In the genomic region with DNA sequence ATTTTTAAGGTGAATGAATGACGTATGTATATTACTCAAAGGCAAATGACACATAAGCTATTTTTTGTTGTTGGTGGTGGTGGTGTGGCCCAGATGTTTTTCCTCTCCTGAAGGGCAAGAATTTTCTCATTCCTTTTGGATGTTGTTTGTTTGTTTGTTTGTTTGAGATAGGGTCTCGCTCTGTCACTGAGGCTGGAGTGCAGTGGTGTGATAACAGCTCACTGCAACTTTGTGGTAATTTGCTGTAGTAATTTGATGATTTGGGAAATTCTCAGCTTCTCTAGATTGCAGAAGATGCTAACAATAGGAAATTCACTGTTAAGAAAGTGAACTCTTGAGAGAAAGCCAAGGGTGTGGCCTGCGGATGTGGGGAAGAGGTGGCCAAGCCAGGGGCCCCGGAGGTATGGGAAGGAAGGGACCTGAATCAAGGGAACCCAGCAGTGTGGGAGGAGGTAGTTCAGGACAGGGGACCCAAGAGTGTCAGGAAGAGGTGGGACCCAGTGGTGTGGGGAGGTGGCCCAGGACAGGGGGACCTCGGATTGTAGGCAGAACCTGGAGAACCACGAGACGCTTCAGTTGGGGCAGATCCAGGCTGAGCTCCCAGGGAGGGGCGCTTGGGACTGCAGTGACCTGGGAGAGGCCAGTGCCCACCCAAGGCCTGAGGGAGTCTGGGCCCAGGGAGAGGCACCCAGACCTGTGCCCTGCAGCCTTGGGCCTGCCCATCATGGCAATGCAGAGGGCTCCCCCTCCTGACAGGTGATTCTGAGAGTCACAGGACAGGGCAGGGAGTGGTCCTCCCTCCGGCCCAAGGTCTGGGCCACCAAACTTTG, we compare ENCODE assay signal across 20 cellular contexts. TPM values are rescaled to one million over a fixed set of nuclear protein-coding genes. Genes with fewer than 3 reads are reported as not detected.
DNase-seq lines count a peak whose midpoint lies in the region; ATAC-seq, FAIRE-seq and TF ChIP-seq lines count a peak whose summit lies in the region.
"Had no signal": no experiment of that assay in that cellular context is flagged by ENCODE, and none has a peak within 500 bp of the region (broad histone marks: within the 10 kb centered on the region; RNA-seq: fewer than 3 reads in every experiment).

No MANE protein-coding gene starts in this region.

- no peak for FAIRE-seq in A549 (lab: Jason Lieb, UNC)

- H3K4me1 ChIP-seq in A549: peaks cover 7% of the 10 kb centered on the region
- no peaks in the 10 kb centered on the region for H3K4me1 ChIP-seq in IMR-90 (ENCODE audit: control insufficient read depth, insufficient read depth, low read length)
- H3K4me1 ChIP-seq in colonic mucosa: peaks cover 7% of the 10 kb centered on the region
- H3K4me1 ChIP-seq in mucosa of descending colon (ENCODE audit: low read depth): peaks cover 11% of the 10 kb centered on the region

- no peak overlapping the region for H3K56ac ChIP-seq in IMR-90 (ENCODE audit: extremely low read depth, insufficient read depth, low read length)

- H3K4me2 ChIP-seq in A549 (no peak overlapping the region), IMR-90 (ENCODE audit: low read depth, low read length) (no peak overlapping the region)

- no peak overlapping the region for H4K91ac ChIP-seq in IMR-90 (ENCODE audit: insufficient read depth, low read depth, low read length)

- TF ChIP-seq RAD21 in A549 (conservative IDR thresholded peaks at IDR 0.05 in 1 of 2, IDR thresholded peaks at IDR 0.05 in 1 of 2) (no peak), IMR-90 (IDR thresholded peaks at IDR 0.05; ENCODE audit: low read length) (no peak)

- no peak overlapping the region for H4K8ac ChIP-seq in IMR-90 (ENCODE audit: low read depth in 2 of 2, low read length in 2 of 2)

- TF ChIP-seq CTCF in A549 (IDR thresholded peaks at IDR 0.05): no peak
- no peak for TF ChIP-seq CTCF in IMR-90 (conservative IDR thresholded peaks at IDR 0.05; ENCODE audit: low read depth, low read length)
- TF ChIP-seq CTCF in colonic mucosa (IDR thresholded peaks at IDR 0.05): no peak
- TF ChIP-seq CTCF in mucosa of descending colon (IDR thresholded peaks at IDR 0.05): no peak

- H2BK15ac ChIP-seq in IMR-90 (ENCODE audit: low read depth, low read length): no peak overlapping the region

- in situ Hi-C loops in IMR-90 (cut with MboI; ENCODE audit: low sequenced_read_pairs): no loop called here

- H4K20me1 ChIP-seq in IMR-90 (ENCODE audit: insufficient read depth, low read length): no peaks in the 10 kb centered on the region; the same call in 1 of the 2 replicates

- H3K79me1 ChIP-seq in IMR-90 (ENCODE audit: low read depth in 1 of 2, low read length in 2 of 2): no peaks in the 10 kb centered on the region

- no peak overlapping the region for H3K4me3 ChIP-seq in A549
- no peak overlapping the region for H3K4me3 ChIP-seq in IMR-90 (ENCODE audit: insufficient read depth, low read depth, low read length)
- no peak overlapping the region for H3K4me3 ChIP-seq in colonic mucosa
- no peak overlapping the region for H3K4me3 ChIP-seq in mucosa of descending colon
- H3K4me3 ChIP-seq: lung, prostate gland, vagina had no signal

- BruUV-seq in IMR-90 (replicated peaks; lab: Mats Ljungman, UMichigan): no TSS peak

- H3K4ac ChIP-seq in IMR-90 (ENCODE audit: low read depth, low read length): no peak overlapping the region

- no peak overlapping the region for H2AK5ac ChIP-seq in IMR-90 (ENCODE audit: low read depth, low read length)

- no peak overlapping the region for H2BK20ac ChIP-seq in IMR-90 (ENCODE audit: low read depth, low read length)

- no peak overlapping the region for H3K14ac ChIP-seq in IMR-90 (replicated peaks; ENCODE audit: low read depth, low read length)

- WGBS in A549 (ENCODE audit: missing lambda C conversion rate): 77% methylated on average over 8 of the region's 9 CpGs
- WGBS in IMR-90 (ENCODE audit: extremely low coverage in 2 of 2, insufficient read length in 1 of 2), 2 experiments: 78% methylated on average over 3 of the region's 9 CpGs; no CpG with 5 or more reads in 1 of the 2 experiments

- no peaks in the 10 kb centered on the region for H3K36me3 ChIP-seq in IMR-90 (ENCODE audit: control insufficient read depth, insufficient read depth, low read length)
- no peaks in the 10 kb centered on the region for H3K36me3 ChIP-seq in colonic mucosa
- no peaks in the 10 kb centered on the region for H3K36me3 ChIP-seq in mucosa of descending colon (ENCODE audit: low read depth)
- H3K36me3 ChIP-seq: prostate gland, vagina had no signal

- DNase-seq in A549 (ENCODE audit: low read depth in 1 of 2, low spot score in 1 of 2) (no peak), IMR-90 (no peak), colonic mucosa (peak; percentile 50), mucosa of descending colon (peak in 2 of 3 donors; percentile 50 to 57), iPS-NIHi7 (ENCODE audit: extremely low spot score) (no peak), A172 (ENCODE audit: low spot score) (no peak)
- DNase-seq: amniotic stem cell, naive B cell, NCI-H1092, NCI-H2107, NCI-H526 treated with DMSO at 0.1 percent for 48 hours had no signal

- dilution Hi-C loops in IMR-90 (cut with HindIII; ENCODE audit: low sequenced_read_pairs, unreplicated experiment): no loop called here

- no peak for TF ChIP-seq EP300 in A549 (IDR thresholded peaks at IDR 0.05)

- no peak overlapping the region for H2BK120ac ChIP-seq in IMR-90 (ENCODE audit: low read depth, low read length)

- peak; percentile 19 to 30; a peak in 2 of 6 replicates for ATAC-seq in A549
- ATAC-seq in IMR-90 (ENCODE audit: low read depth): no peak
- ATAC-seq in mucosa of descending colon: peak; percentile 74
- no peak for ATAC-seq in GM21576 (IDR thresholded peaks at IDR 0.05; ENCODE audit: unreplicated experiment)
- no peak for ATAC-seq in GM18867 (IDR thresholded peaks at IDR 0.05; ENCODE audit: unreplicated experiment)
- ATAC-seq: activated T-helper 17 cell treated with anti-CD3 and anti-CD28 coated beads, Interleukin-2, amount 50 U/mL, for 72 hours had no signal

- H3K9me1 ChIP-seq in IMR-90 (ENCODE audit: insufficient read depth, low read length): 0 out of 2 replicates have a peak, but pooled peaks cover 2% of the 10 kb centered on the region

- TF ChIP-seq POLR2A in A549 (IDR thresholded peaks at IDR 0.05; ENCODE audit: low read length) (no peak), IMR-90 (IDR thresholded peaks at IDR 0.05; ENCODE audit: low read depth, low read length) (no peak)

- H3K27ac ChIP-seq in A549: no peak overlapping the region
- H3K27ac ChIP-seq in IMR-90 (ENCODE audit: insufficient read depth, low read length): no peak overlapping the region
- no peak overlapping the region for H3K27ac ChIP-seq in colonic mucosa
- H3K27ac ChIP-seq: prostate gland, vagina had no signal

- POLR2A ChIA-PET in A549 (lab: Yijun Ruan, JAX) (interaction anchor here (0.7 to 1.1 kb wide), 2 partner anchors 8 to 13 kb away, joined by 3 to 11 read pairs; no protein-coding TSS in a partner anchor), IMR-90 (lab: Charles Lee; ENCODE audit: unreplicated experiment) (no interaction called here)

- H3K18ac ChIP-seq in IMR-90 (ENCODE audit: low read depth, low read length): no peak overlapping the region

- H2BK5ac ChIP-seq in IMR-90 (ENCODE audit: low read depth, low read length, poor library complexity, severe bottlenecking): no peak overlapping the region

- H3K27me3 ChIP-seq in IMR-90 (ENCODE audit: control insufficient read depth, insufficient read depth, low read length) (peaks cover 2% of the 10 kb centered on the region; the same call in 1 of the 2 replicates), colonic mucosa (no peaks in the 10 kb centered on the region)
- H3K27me3 ChIP-seq: vagina had no signal

- no peak overlapping the region for H4K5ac ChIP-seq in IMR-90 (ENCODE audit: low read depth, low read length)

- no peak overlapping the region for H3K9ac ChIP-seq in IMR-90 (ENCODE audit: low read depth, low read length)
- peak overlapping the region; percentile 26 to 40 for H3K9ac ChIP-seq in colonic mucosa (ENCODE audit: low read depth in 2 of 2, low read length in 2 of 2)

- intact Hi-C loops in IMR-90 (cut with micrococcal nuclease) (no loop called here), colonic mucosa (cut with DNase I) (no loop called here), mucosa of descending colon (cut with DNase I, micrococcal nuclease) (no loop called here)

- CTCF ChIA-PET in A549 (lab: Yijun Ruan, JAX): interaction anchor here (0.6 to 3.7 kb wide), 6 partner anchors 10 to 52 kb away, joined by 3 to 22 read pairs (median 4); no protein-coding TSS in a partner anchor
- CTCF ChIA-PET in IMR-90 (lab: Yijun Ruan, JAX): no interaction called here

- H2AK9ac ChIP-seq in IMR-90 (replicated peaks; ENCODE audit: low read depth, low read length, poor library complexity): peak overlapping the region; percentile 78

- no peak overlapping the region for H3K23ac ChIP-seq in IMR-90 (ENCODE audit: low read depth, low read length)

- H2AFZ ChIP-seq in IMR-90 (replicated peaks; ENCODE audit: low read length, poor library complexity): peak overlapping the region; percentile 32

- H3K9me3 ChIP-seq in A549 (no peaks in the 10 kb centered on the region), IMR-90 (ENCODE audit: control insufficient read depth, insufficient read depth, low read length) (no peaks in the 10 kb centered on the region), colonic mucosa (no peaks in the 10 kb centered on the region), mucosa of descending colon (no peaks in the 10 kb centered on the region)
- H3K9me3 ChIP-seq: prostate gland, vagina had no signal

RNA-seq across cellular contexts. Expression of gene LCN2, which starts 5.6 kb away (rescaled TPM):
- polyA plus RNA-seq in A549 (2011; rRNA removed): 11.9 and 18.1 TPM in 2 replicates
- polyA plus RNA-seq in A549 (2012; cell fraction: cytosol; rRNA removed): 0.89 and 0.93 TPM in 2 replicates
- polyA plus RNA-seq in A549 (2012; cell fraction: nucleus; rRNA removed): 0.55 and 1.0 TPM in 2 replicates
- polyA plus RNA-seq in A549 (2017; fragmentation: RNase III; extraction: RNeasy Plus Mini Kit Qiagen cat#74134 plus additional on column Dnase treatment): 2.3 to 3.0 TPM (median 2.6 TPM) in 3 replicates
- 5.7 and 7.4 TPM in 2 replicates for polyA minus RNA-seq in A549 (2011; rRNA and poly(A)+ RNA removed)
- total RNA-seq in IMR-90 (2012; rRNA removed): not detected in 2 replicates
- polyA plus RNA-seq in IMR-90 (2012; rRNA removed): not detected in 2 replicates
- not detected in 2 replicates for polyA plus RNA-seq in IMR-90 (2012; cell fraction: cytosol; rRNA removed)
- polyA plus RNA-seq in IMR-90 (2012; cell fraction: nucleus; rRNA removed; ENCODE audit: low replicate concordance): not detected in 2 replicates
- 100 to 1,000 TPM; 162 to 374 TPM for total RNA-seq in colonic mucosa
- total RNA-seq in mucosa of descending colon: 100 to 1,000 TPM in 1 of 3 donors, 10 to 100 TPM in 2; 16.8 to 456 (median 20.5) TPM
- total RNA-seq in A172 (2014; rRNA removed; shearing (Covaris generic)): 0.14 and 1.1 TPM in 2 replicates
- total RNA-seq: activated CD8-positive, alpha-beta memory T cell treated with anti-CD3 and anti-CD28 coated beads for 36 hours; activated T-helper 17 cell treated with anti-CD3 and anti-CD28 coated beads, Interleukin-2, amount 50 U/mL, for 72 hours; cerebellum; fibroblast of villous mesenchyme had no signal

RNA-seq across cellular contexts. Expression of gene PTGES2, which starts 16.1 kb away (rescaled TPM):
- 79.8 and 94.5 TPM in 2 replicates for polyA plus RNA-seq in A549 (2011; rRNA removed)
- polyA plus RNA-seq in A549 (2012; cell fraction: cytosol; rRNA removed): 191 and 205 TPM in 2 replicates
- polyA plus RNA-seq in A549 (2012; cell fraction: nucleus; rRNA removed): 242 and 295 TPM in 2 replicates
- polyA plus RNA-seq in A549 (2017; fragmentation: RNase III; extraction: RNeasy Plus Mini Kit Qiagen cat#74134 plus additional on column Dnase treatment): 92.6 to 97.2 TPM (median 94.1 TPM) in 3 replicates
- 95.4 and 96.9 TPM in 2 replicates for polyA minus RNA-seq in A549 (2011; rRNA and poly(A)+ RNA removed)
- 90.3 and 107 TPM in 2 replicates for total RNA-seq in IMR-90 (2012; rRNA removed)
- polyA plus RNA-seq in IMR-90 (2012; rRNA removed): 99.2 and 100 TPM in 2 replicates
- polyA plus RNA-seq in IMR-90 (2012; cell fraction: cytosol; rRNA removed): 69.7 and 115 TPM in 2 replicates
- polyA plus RNA-seq in IMR-90 (2012; cell fraction: nucleus; rRNA removed; ENCODE audit: low replicate concordance): 116 and 217 TPM in 2 replicates
- 100 to 1,000 TPM in 1 of 2 donors, 10 to 100 TPM in 1; 93.7 to 142 TPM for total RNA-seq in colonic mucosa
- 10 to 100 TPM; 65.3 to 99.7 (median 90.6) TPM for total RNA-seq in mucosa of descending colon
- total RNA-seq in A172 (2014; rRNA removed; shearing (Covaris generic)): 84.2 and 87.7 TPM in 2 replicates

RNA-seq across cellular contexts. Expression of gene BBLN, which starts 16.4 kb away (rescaled TPM):
- polyA plus RNA-seq in A549 (2011; rRNA removed) (23.0 and 23.8 TPM in 2 replicates), A549 (2017; fragmentation: RNase III; extraction: RNeasy Plus Mini Kit Qiagen cat#74134 plus additional on column Dnase treatment) (23.3 to 28.1 TPM (median 26.0 TPM) in 3 replicates), IMR-90 (2012; rRNA removed) (103 and 146 TPM in 2 replicates)
- polyA plus RNA-seq in A549 (2012; cell fraction: cytosol; rRNA removed): 39.6 and 58.1 TPM in 2 replicates
- polyA plus RNA-seq in A549 (2012; cell fraction: nucleus; rRNA removed): 36.5 and 39.0 TPM in 2 replicates
- 8.4 and 8.9 TPM in 2 replicates for polyA minus RNA-seq in A549 (2011; rRNA and poly(A)+ RNA removed)
- total RNA-seq in IMR-90 (2012; rRNA removed) (25.1 and 27.5 TPM in 2 replicates), colonic mucosa (10 to 100 TPM; 47.5 to 53.0 TPM), mucosa of descending colon (10 to 100 TPM; 33.7 to 46.8 (median 37.6) TPM)
- 190 and 213 TPM in 2 replicates for polyA plus RNA-seq in IMR-90 (2012; cell fraction: cytosol; rRNA removed)
- polyA plus RNA-seq in IMR-90 (2012; cell fraction: nucleus; rRNA removed; ENCODE audit: low replicate concordance): 36.9 and 66.7 TPM in 2 replicates
- 146 and 238 TPM in 2 replicates for total RNA-seq in A172 (2014; rRNA removed; shearing (Covaris generic))

RNA-seq across cellular contexts. Expression of gene CIZ1, which starts 47.7 kb away (rescaled TPM):
- polyA plus RNA-seq in A549 (2011; rRNA removed) (39.2 and 50.3 TPM in 2 replicates), A549 (2017; fragmentation: RNase III; extraction: RNeasy Plus Mini Kit Qiagen cat#74134 plus additional on column Dnase treatment) (83.0 to 93.6 TPM (median 92.5 TPM) in 3 replicates), IMR-90 (2012; rRNA removed) (51.9 and 54.4 TPM in 2 replicates)
- polyA plus RNA-seq in A549 (2012; cell fraction: cytosol; rRNA removed): 40.3 and 49.3 TPM in 2 replicates
- polyA plus RNA-seq in A549 (2012; cell fraction: nucleus; rRNA removed): 87.4 and 112 TPM in 2 replicates
- 47.2 and 76.6 TPM in 2 replicates for polyA minus RNA-seq in A549 (2011; rRNA and poly(A)+ RNA removed)
- total RNA-seq in IMR-90 (2012; rRNA removed) (13.8 and 20.6 TPM in 2 replicates), colonic mucosa (10 to 100 TPM; 97.5 to 97.7 TPM), mucosa of descending colon (100 to 1,000 TPM in 2 of 3 donors, 10 to 100 TPM in 1; 88.0 to 176 (median 105) TPM)
- 31.3 and 33.3 TPM in 2 replicates for polyA plus RNA-seq in IMR-90 (2012; cell fraction: cytosol; rRNA removed)
- polyA plus RNA-seq in IMR-90 (2012; cell fraction: nucleus; rRNA removed; ENCODE audit: low replicate concordance): 104 and 121 TPM in 2 replicates
- 60.6 and 70.1 TPM in 2 replicates for total RNA-seq in A172 (2014; rRNA removed; shearing (Covaris generic))

RNA-seq across cellular contexts. Expression of gene DNM1, which starts 59.6 kb away (rescaled TPM):
- polyA plus RNA-seq in A549 (2011; rRNA removed) (60.2 and 70.7 TPM in 2 replicates), A549 (2017; fragmentation: RNase III; extraction: RNeasy Plus Mini Kit Qiagen cat#74134 plus additional on column Dnase treatment) (99.8 to 139 TPM (median 136 TPM) in 3 replicates), IMR-90 (2012; rRNA removed) (17.7 and 19.3 TPM in 2 replicates)
- 65.9 and 77.9 TPM in 2 replicates for polyA plus RNA-seq in A549 (2012; cell fraction: cytosol; rRNA removed)
- polyA plus RNA-seq in A549 (2012; cell fraction: nucleus; rRNA removed): 394 and 431 TPM in 2 replicates
- polyA minus RNA-seq in A549 (2011; rRNA and poly(A)+ RNA removed): 198 and 226 TPM in 2 replicates
- total RNA-seq in IMR-90 (2012; rRNA removed) (11.4 and 13.6 TPM in 2 replicates), colonic mucosa (1 to 10 TPM; 2.5 to 6.8 TPM), mucosa of descending colon (10 to 100 TPM in 1 of 3 donors, 1 to 10 TPM in 2; 4.0 to 19.0 (median 6.7) TPM)
- polyA plus RNA-seq in IMR-90 (2012; cell fraction: cytosol; rRNA removed): 7.8 and 11.0 TPM in 2 replicates
- 110 and 165 TPM in 2 replicates for polyA plus RNA-seq in IMR-90 (2012; cell fraction: nucleus; rRNA removed; ENCODE audit: low replicate concordance)
- total RNA-seq in A172 (2014; rRNA removed; shearing (Covaris generic)): 16.7 and 20.6 TPM in 2 replicates

Comparison
In these comparisons a context has a peak if more than half of its experiments do, and no peak if none do; other contexts are left out.
1. ATAC-seq: peak in A549 (2 of 2) and mucosa of descending colon (single experiment); none in IMR-90 (single experiment), GM21576 (single experiment) and GM18867 (single experiment).
2. DNase-seq: peak in colonic mucosa (single experiment) and mucosa of descending colon (2 of 3); none in A549 (0 of 2), IMR-90 (single experiment), iPS-NIHi7 (single experiment) and A172 (single experiment).